8 cellular contexts compared by ENCODE assay signal in the genomic region with DNA sequence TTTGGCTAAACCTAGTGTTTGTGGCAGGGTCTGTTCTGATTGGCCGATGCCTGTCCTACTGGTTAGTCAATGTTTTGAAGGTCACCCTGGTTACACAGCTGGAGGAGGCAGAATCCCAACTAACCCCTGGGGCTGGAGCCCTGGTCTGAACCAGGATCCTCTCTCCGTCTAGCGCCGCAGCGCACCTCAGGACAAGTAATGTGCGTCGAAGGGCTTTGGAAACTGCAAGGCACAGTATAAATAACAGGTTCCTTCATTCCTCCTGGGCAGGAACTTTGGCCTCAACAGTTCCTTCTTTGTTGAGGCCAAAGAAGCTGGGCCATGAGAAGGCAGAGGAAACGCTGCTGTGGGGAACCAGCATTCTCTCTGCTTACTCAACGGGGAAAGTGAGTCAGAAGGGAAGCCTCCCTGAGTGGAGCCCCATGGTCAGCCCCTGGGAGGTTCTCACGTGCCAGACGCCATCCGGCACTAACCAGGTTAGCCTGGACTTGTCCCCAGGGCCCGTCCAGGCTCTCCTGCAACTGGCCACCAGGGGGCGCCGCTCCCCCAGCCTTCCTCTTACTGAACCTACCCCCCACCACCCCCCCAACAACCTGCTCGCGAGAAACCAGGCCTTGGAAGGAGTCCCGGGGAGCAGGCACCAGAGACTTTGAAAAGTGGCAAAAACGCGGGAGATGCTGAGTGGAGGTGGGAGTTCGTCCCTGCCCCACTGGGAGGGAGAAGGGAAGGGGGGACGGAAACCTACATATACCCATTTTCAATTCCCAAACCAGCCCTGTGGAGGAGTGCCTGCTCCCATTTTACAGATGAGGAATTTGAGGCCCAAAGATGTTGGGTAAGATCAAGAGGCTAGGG. TPM values are rescaled to one million over a fixed set of nuclear protein-coding genes. Genes with fewer than 3 reads are reported as not detected.
DNase-seq lines count a peak whose midpoint lies in the region; ATAC-seq and TF ChIP-seq lines count a peak whose summit lies in the region.

No MANE protein-coding gene starts in this region.

- no peaks in the 10 kb centered on the region for H3K79me2 ChIP-seq in GM23338 (replicated peaks; ENCODE audit: insufficient read depth)
- H3K79me2 ChIP-seq in Loucy (ENCODE audit: insufficient read depth, low read length): peaks cover 36% of the 10 kb centered on the region

- H3K4me2 ChIP-seq in GM23338 (peak overlapping the region; percentile 94), Loucy (ENCODE audit: low read depth, low read length, poor library complexity, severe bottlenecking) (peak overlapping the region; percentile 91)

- H2AFZ ChIP-seq in GM23338 (no peak overlapping the region; the same call in 1 of the 2 replicates), Loucy (ENCODE audit: low read length) (no peak overlapping the region)

- H3K4me1 ChIP-seq in GM23338 (ENCODE audit: insufficient read depth) (peaks cover 45% of the 10 kb centered on the region), Loucy (ENCODE audit: insufficient read depth, low read length, poor library complexity, severe bottlenecking) (peaks cover 40% of the 10 kb centered on the region), SJSA1 (replicated peaks) (peaks cover 47% of the 10 kb centered on the region), testis (peaks cover 34% of the 10 kb centered on the region)

- TF ChIP-seq POLR2A in testis (IDR thresholded peaks at IDR 0.05): no peak

- ATAC-seq in GM23338: peak; percentile 44

- H3K4me1 Mint-ChIP-seq in GM23338 (peaks cover 45% of the 10 kb centered on the region), osteocyte (ENCODE audit: unreplicated experiment) (peaks cover 49% of the 10 kb centered on the region)
- peaks cover 46% of the 10 kb centered on the region for H3K4me1 Mint-ChIP-seq in activated naive CD4-positive, alpha-beta T cell treated with anti-CD3 and anti-CD28 coated beads for 36 hours (ENCODE audit: low read depth)

- H3K4me3 Mint-ChIP-seq in GM23338 (peak overlapping the region; percentile 78), osteocyte (ENCODE audit: unreplicated experiment) (peak overlapping the region; percentile 47)
- H3K4me3 Mint-ChIP-seq in activated naive CD4-positive, alpha-beta T cell treated with anti-CD3 and anti-CD28 coated beads for 36 hours: peak overlapping the region; percentile 81

- H3K36me3 ChIP-seq in GM23338 (ENCODE audit: insufficient read depth) (no peaks in the 10 kb centered on the region), Loucy (ENCODE audit: insufficient read depth, low read length) (no peaks in the 10 kb centered on the region), SJSA1 (no peaks in the 10 kb centered on the region; the same call in 1 of the 2 replicates), testis (ENCODE audit: low read depth, missing control alignments) (no peaks in the 10 kb centered on the region)

- WGBS in testis, 2 donors: 6 to 8% methylated on average over 22 of the region's 22 CpGs

- intact Hi-C loops in activated naive CD4-positive, alpha-beta T cell treated with anti-CD3 and anti-CD28 coated beads for 36 hours (cut with micrococcal nuclease): loop anchor here (1.0 to 2.0 kb wide), 12 partner anchors 8 to 174 kb away; a partner anchor contains a TSS
- intact Hi-C loops in testis (cut with DNase I; ENCODE audit: low total_unique reads): loop anchor here (2.0 to 5.0 kb wide), 2 partner anchors 54 to 100 kb away; no protein-coding TSS in a partner anchor

- CTCF ChIA-PET in activated naive CD4-positive, alpha-beta T cell treated with anti-CD3 and anti-CD28 coated beads for 36 hours (lab: Charles Lee): interaction anchor here (0.5 to 10.8 kb wide), 24 partner anchors 10 to 165 kb away, joined by 3 to 201 read pairs (median 4); a partner anchor contains a TSS

- peak overlapping the region; percentile 74; the same call in 1 of the 2 replicates for H3K4me3 ChIP-seq in GM23338
- H3K4me3 ChIP-seq in Loucy (ENCODE audit: low read length, poor library complexity, severe bottlenecking): peak overlapping the region; percentile 91
- H3K4me3 ChIP-seq in SJSA1: no peak overlapping the region
- no peak overlapping the region for H3K4me3 ChIP-seq in testis

- H3K9me3 ChIP-seq in Loucy (ENCODE audit: insufficient read depth, low read depth, low read length): no peaks in the 10 kb centered on the region
- H3K9me3 ChIP-seq in SJSA1 (replicated peaks): peaks cover 3% of the 10 kb centered on the region; the same call in 1 of the 2 replicates
- no peaks in the 10 kb centered on the region for H3K9me3 ChIP-seq in testis

- H3K9ac ChIP-seq in Loucy (ENCODE audit: low read depth, low read length, poor library complexity, severe bottlenecking): peak overlapping the region; percentile 99

- H3F3A ChIP-seq in GM23338 (replicated peaks; ENCODE audit: low read depth) (peaks cover 40% of the 10 kb centered on the region), Loucy (ENCODE audit: low read depth) (peaks cover 3% of the 10 kb centered on the region; the same call in 1 of the 2 replicates)

- peaks cover 29% of the 10 kb centered on the region for H3K27me3 Mint-ChIP-seq in GM23338 (ENCODE audit: insufficient read depth, low read depth, poor library complexity)
- H3K27me3 Mint-ChIP-seq in activated naive CD4-positive, alpha-beta T cell treated with anti-CD3 and anti-CD28 coated beads for 36 hours (ENCODE audit: low read depth): no peaks in the 10 kb centered on the region
- H3K27me3 Mint-ChIP-seq in osteocyte (ENCODE audit: unreplicated experiment): no peaks in the 10 kb centered on the region

- DNase-seq in EL (peak; percentile 95), GM23338 (ENCODE audit: low spot score) (peak; percentile 92), SJSA1 (ENCODE audit: low read depth in 1 of 2, low spot score in 2 of 2) (peak; percentile 86 to 95), germinal center (ENCODE audit: low spot score) (peak; percentile 94), osteocyte (ENCODE audit: extremely low spot score, unreplicated experiment) (peak; percentile 97), testis (peak; percentile 92)
- peak; percentile 99 for DNase-seq in activated naive CD4-positive, alpha-beta T cell treated with anti-CD3 and anti-CD28 coated beads for 36 hours

- peak overlapping the region; percentile 99 for H3K27ac Mint-ChIP-seq in GM23338
- peak overlapping the region; percentile 98 for H3K27ac Mint-ChIP-seq in activated naive CD4-positive, alpha-beta T cell treated with anti-CD3 and anti-CD28 coated beads for 36 hours
- peak overlapping the region; percentile 98 for H3K27ac Mint-ChIP-seq in osteocyte (ENCODE audit: unreplicated experiment)

- H3K27ac ChIP-seq in GM23338 (ENCODE audit: low read depth) (peak overlapping the region; percentile 100), SJSA1 (peak overlapping the region; percentile 89), testis (peak overlapping the region; percentile 85 to 86)

- H3K9me3 Mint-ChIP-seq in GM23338: peaks cover 2% of the 10 kb centered on the region; the same call in 2 of the 3 replicates
- H3K9me3 Mint-ChIP-seq in activated naive CD4-positive, alpha-beta T cell treated with anti-CD3 and anti-CD28 coated beads for 36 hours: no peaks in the 10 kb centered on the region
- no peaks in the 10 kb centered on the region for H3K9me3 Mint-ChIP-seq in osteocyte (ENCODE audit: unreplicated experiment)

- H3K36me3 Mint-ChIP-seq in GM23338 (ENCODE audit: low read depth): no peaks in the 10 kb centered on the region; the same call in 2 of the 3 replicates
- H3K36me3 Mint-ChIP-seq in activated naive CD4-positive, alpha-beta T cell treated with anti-CD3 and anti-CD28 coated beads for 36 hours (ENCODE audit: low read depth): no peaks in the 10 kb centered on the region
- no peaks in the 10 kb centered on the region for H3K36me3 Mint-ChIP-seq in osteocyte (ENCODE audit: unreplicated experiment)

- H3K27me3 ChIP-seq in GM23338 (ENCODE audit: insufficient read depth) (no peaks in the 10 kb centered on the region), Loucy (ENCODE audit: insufficient read depth, low read length, poor library complexity, severe bottlenecking) (no peaks in the 10 kb centered on the region), SJSA1 (replicated peaks) (no peaks in the 10 kb centered on the region), testis (no peaks in the 10 kb centered on the region)

- peak; percentile 94 to 96 for TF ChIP-seq CTCF in GM23338 (conservative IDR thresholded peaks at IDR 0.05; ENCODE audit: low read depth in 2 of 2)
- TF ChIP-seq CTCF in Loucy (conservative IDR thresholded peaks at IDR 0.05; ENCODE audit: low read length): peak; percentile 95
- TF ChIP-seq CTCF in osteocyte (IDR thresholded peaks at IDR 0.05): peak; percentile 97
- TF ChIP-seq CTCF in testis (IDR thresholded peaks at IDR 0.05): peak; percentile 90 to 99 (median 97)

- H4K20me1 ChIP-seq in GM23338 (replicated peaks; ENCODE audit: insufficient read depth): no peaks in the 10 kb centered on the region
- H4K20me1 ChIP-seq in Loucy (ENCODE audit: insufficient read depth, low read length, poor library complexity, severe bottlenecking): no peaks in the 10 kb centered on the region

- H3K9me2 ChIP-seq in GM23338 (ENCODE audit: insufficient read depth) (no peaks in the 10 kb centered on the region), Loucy (replicated peaks; ENCODE audit: low read depth, low read length) (no peaks in the 10 kb centered on the region)

TF ChIP-seq in GM23338, 12 proteins besides CTCF, POLR2A, EP300 and RAD21 (continues in another document):
- TF ChIP-seq JUNB (IDR thresholded peaks at IDR 0.05; ENCODE audit: unreplicated experiment) (no peak), EZH2 (IDR thresholded peaks at IDR 0.05; ENCODE audit: low read depth, unreplicated experiment) (no peak)
- TF ChIP-seq, protein P1, sequence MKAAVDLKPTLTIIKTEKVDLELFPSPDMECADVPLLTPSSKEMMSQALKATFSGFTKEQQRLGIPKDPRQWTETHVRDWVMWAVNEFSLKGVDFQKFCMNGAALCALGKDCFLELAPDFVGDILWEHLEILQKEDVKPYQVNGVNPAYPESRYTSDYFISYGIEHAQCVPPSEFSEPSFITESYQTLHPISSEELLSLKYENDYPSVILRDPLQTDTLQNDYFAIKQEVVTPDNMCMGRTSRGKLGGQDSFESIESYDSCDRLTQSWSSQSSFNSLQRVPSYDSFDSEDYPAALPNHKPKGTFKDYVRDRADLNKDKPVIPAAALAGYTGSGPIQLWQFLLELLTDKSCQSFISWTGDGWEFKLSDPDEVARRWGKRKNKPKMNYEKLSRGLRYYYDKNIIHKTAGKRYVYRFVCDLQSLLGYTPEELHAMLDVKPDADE (IDR thresholded peaks at IDR 0.05): no peak

RNA-seq across cellular contexts. Expression of a gene that starts 19.8 kb away (rescaled TPM):
- not detected in 2 replicates for total RNA-seq in GM23338 (2014; rRNA removed; shearing (Covaris generic))
- not detected in 2 replicates for polyA plus RNA-seq in GM23338 (2016; fragmentation: Nextera tagmentation; extraction: Ambion mirVana)
- not detected in 2 replicates for total RNA-seq in SJSA1 (2014; rRNA removed; shearing (Covaris generic))
- not detected for total RNA-seq in activated naive CD4-positive, alpha-beta T cell treated with anti-CD3 and anti-CD28 coated beads for 36 hours
- not detected in 2 replicates for total RNA-seq in osteocyte
- 100 to 1,000 TPM in 1 of 2 donors, 10 to 100 TPM in 1; 84.4 to 248 TPM for total RNA-seq in testis
- polyA plus RNA-seq in testis (ENCODE audit: insufficient read depth, low read depth, low replicate concordance): 166 TPM

Comparison
In these comparisons a context has a peak if more than half of its experiments do, and no peak if none do; other contexts are left out.
1. H3K4me3 ChIP-seq: peak in GM23338 (single experiment) and Loucy (single experiment); none in SJSA1 (single experiment) and testis (0 of 2).
2. RNA of a gene that starts 19.8 kb away (total RNA-seq): 84.4 to 248 TPM in testis; not detected in GM23338, not detected in SJSA1, not detected in activated naive CD4-positive, alpha-beta T cell treated with anti-CD3 and anti-CD28 coated beads for 36 hours and not detected in osteocyte; every median in the first group is over 10 times any median in the second.
3. Peak in every context shown above with its lines, with median percentiles within 50 percentile points of each other: DNase-seq, H3K27ac ChIP-seq, H3K27ac Mint-ChIP-seq, H3K4me3 Mint-ChIP-seq and CTCF ChIP-seq.